36 cellular contexts compared by ENCODE assay signal in the genomic region with DNA sequence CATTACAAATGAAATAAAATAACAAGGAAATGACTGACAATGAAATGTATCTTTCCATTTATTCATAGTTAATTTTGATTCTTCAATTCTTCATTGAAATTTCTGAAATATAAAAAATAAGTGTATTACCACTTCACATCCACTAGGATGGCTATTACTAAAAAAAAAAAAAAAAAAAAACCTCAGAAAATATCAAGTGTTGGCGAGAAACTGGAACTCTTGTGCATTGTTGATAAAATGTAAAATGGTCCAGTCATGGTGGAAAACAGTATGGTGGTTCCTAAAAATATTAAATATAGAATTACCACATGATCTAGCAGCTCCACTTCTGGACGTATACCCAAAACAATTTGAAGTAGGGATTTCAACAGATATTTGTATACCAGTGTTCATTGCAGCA. TPM values are rescaled to one million over a fixed set of nuclear protein-coding genes. Genes with fewer than 3 reads are reported as not detected.
"Had no signal": no experiment of that assay in that cellular context is flagged by ENCODE, and none has a peak within 500 bp of the region (broad histone marks: within the 10 kb centered on the region; RNA-seq: fewer than 3 reads in every experiment).

No MANE protein-coding gene starts in this region.

- H3K27ac ChIP-seq: heart left ventricle, left lung, lower lobe of right lung, neutrophil, prostate gland, sigmoid colon, stomach, thyroid gland, upper lobe of right lung, VCaP had no signal

- H3K9me3 Mint-ChIP-seq: activated naive CD8-positive, alpha-beta T cell treated with anti-CD3 and anti-CD28 coated beads, Interleukin-2, amount 50 U/mL, for 24 hours; stimulated activated naive B cell treated with anti-CD40 and anti-IgM and Interleukin-4, amounts not matched to agents 10 μg/mL and 1 μg/mL and 100 μg/mL, for 72 hours; T-helper 1 cell treated with Interleukin-12 subunit alpha and Interleukin-12 subunit beta and Interleukin-4 antibody, amounts not matched to agents 30 μg/mL and 1 μg/mL, for 36 hours had no signal

- H3K36me3 ChIP-seq: heart left ventricle, left lung, lower lobe of right lung, neutrophil, prostate gland, sigmoid colon, stomach, thyroid gland, upper lobe of right lung had no signal

- H3K4me1 ChIP-seq: prostate gland, upper lobe of right lung had no signal

- FAIRE-seq: endometrium, TTC549 had no signal

- H3K4me1 Mint-ChIP-seq: nephron had no signal

- H3K27me3 ChIP-seq: heart left ventricle, left lung, neutrophil, sigmoid colon, stomach, thyroid gland, upper lobe of right lung had no signal

- H3K4me3 ChIP-seq: heart left ventricle, left lung, lower lobe of right lung, mucosa of descending colon, prostate gland, sigmoid colon, stomach, thyroid gland, upper lobe of right lung had no signal

- H3K27me3 Mint-ChIP-seq: activated naive CD8-positive, alpha-beta T cell treated with anti-CD3 and anti-CD28 coated beads, Interleukin-2, amount 50 U/mL, for 24 hours; stimulated activated naive B cell treated with anti-CD40 and anti-IgM and Interleukin-4, amounts not matched to agents 10 μg/mL and 1 μg/mL and 100 μg/mL, for 72 hours had no signal

- H3K4me3 Mint-ChIP-seq: activated naive CD8-positive, alpha-beta T cell treated with anti-CD3 and anti-CD28 coated beads, Interleukin-2, amount 50 U/mL, for 24 hours; nephron; stimulated activated naive B cell treated with anti-CD40 and anti-IgM and Interleukin-4, amounts not matched to agents 10 μg/mL and 1 μg/mL and 100 μg/mL, for 72 hours; T-helper 1 cell treated with Interleukin-12 subunit alpha and Interleukin-12 subunit beta and Interleukin-4 antibody, amounts not matched to agents 30 μg/mL and 1 μg/mL, for 36 hours had no signal

- DNase-seq: activated CD4-positive, alpha-beta T cell treated with anti-CD3 and anti-CD28 coated beads for 4 hours; activated CD4-positive, alpha-beta T cell treated with anti-CD3 and anti-CD28 coated beads, Interleukin-2, amount 50 U/mL, for 4 hours; activated CD8-positive, alpha-beta memory T cell treated with anti-CD3 and anti-CD28 coated beads for 24 hours; activated CD8-positive, alpha-beta memory T cell treated with anti-CD3 and anti-CD28 coated beads, Interleukin-2, amount 50 U/mL, for 4 hours; activated gamma-delta T cell treated with Interleukin-2 at 50 U/mL for 16 hours; activated naive CD4-positive, alpha-beta T cell treated with anti-CD3 and anti-CD28 coated beads, Interleukin-2, amount 50 U/mL, for 16 hours; activated naive CD8-positive, alpha-beta T cell treated with anti-CD3 and anti-CD28 coated beads, Interleukin-2, amount 50 U/mL, for 24 hours; activated T-cell treated with anti-CD3 and anti-CD28 coated beads, Interleukin-2, amount 50 U/mL, for 1 hour; amygdala; caudate nucleus; dermis blood vessel endothelial cell; effector CD4-positive, alpha-beta T cell; heart left ventricle; mesendoderm; mucosa of descending colon; retina; sigmoid colon; stimulated activated CD4-positive, alpha-beta T cell treated with anti-CD3 and anti-CD28 coated beads, Interleukin-15, amount 100 ng/mL, for 24 hours; stimulated activated CD4-positive, alpha-beta T cell treated with anti-CD3 and anti-CD28 coated beads, Interleukin-2, amount 100 ng/mL, for 24 hours; stimulated activated naive B cell treated with anti-CD40 and anti-IgM and Interleukin-4, amounts not matched to agents 10 μg/mL and 1 μg/mL and 100 μg/mL, for 72 hours; stomach; SW 1271; T-helper 9 cell; thyroid gland; upper lobe of right lung had no signal

- H3K27ac Mint-ChIP-seq: activated naive CD8-positive, alpha-beta T cell treated with anti-CD3 and anti-CD28 coated beads, Interleukin-2, amount 50 U/mL, for 24 hours; nephron; stimulated activated naive B cell treated with anti-CD40 and anti-IgM and Interleukin-4, amounts not matched to agents 10 μg/mL and 1 μg/mL and 100 μg/mL, for 72 hours; T-helper 1 cell treated with Interleukin-12 subunit alpha and Interleukin-12 subunit beta and Interleukin-4 antibody, amounts not matched to agents 30 μg/mL and 1 μg/mL, for 36 hours had no signal

- ATAC-seq: activated naive CD8-positive, alpha-beta T cell treated with anti-CD3 and anti-CD28 coated beads, Interleukin-2, amount 50 U/mL, for 24 hours; heart left ventricle; left lung; lower lobe of right lung; mucosa of descending colon; stimulated activated naive B cell treated with anti-CD40 and anti-IgM and Interleukin-4, amounts not matched to agents 10 μg/mL and 1 μg/mL and 100 μg/mL, for 72 hours; upper lobe of right lung had no signal

- H3K9me3 ChIP-seq: heart left ventricle, left lung, lower lobe of right lung, mucosa of descending colon, neutrophil, prostate gland, sigmoid colon, stomach, thyroid gland, upper lobe of right lung had no signal

RNA-seq across cellular contexts. Expression of gene PGAM4, which starts 22.9 kb away (rescaled TPM):
- total RNA-seq: dermis blood vessel endothelial cell, heart left ventricle, left lung, lower lobe of right lung, mucosa of descending colon, myocyte, osteocyte, prostate gland, sigmoid colon, stomach, thyroid gland, upper lobe of right lung had no signal
- polyA plus RNA-seq: sigmoid colon, stomach had no signal
